ENCODE assay signal across 19 cellular contexts in the genomic region with DNA sequence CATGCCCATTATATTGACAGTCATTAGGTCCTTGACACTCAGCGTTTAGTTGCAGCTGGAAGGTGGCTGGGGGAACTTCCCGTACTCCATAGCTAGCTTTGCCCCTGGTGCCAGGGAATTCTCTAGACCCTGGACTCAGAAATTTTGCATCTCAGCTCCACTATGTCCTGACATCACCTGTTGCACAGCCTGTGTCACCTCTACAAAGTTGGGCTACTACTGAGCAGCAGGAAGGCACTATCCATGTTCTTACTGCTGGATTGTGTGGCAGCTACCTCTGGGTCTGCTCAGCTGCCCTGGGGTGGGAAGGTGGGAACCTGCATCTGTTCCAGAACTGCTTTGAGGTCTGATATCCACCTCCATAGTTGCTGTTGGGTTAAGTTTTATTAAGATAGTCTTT. TPM values are rescaled to one million over a fixed set of nuclear protein-coding genes. Genes with fewer than 3 reads are reported as not detected.
"Had no signal": no experiment of that assay in that cellular context is flagged by ENCODE, and none has a peak within 500 bp of the region (broad histone marks: within the 10 kb centered on the region; RNA-seq: fewer than 3 reads in every experiment).

No MANE protein-coding gene starts in this region.

- H3K4me1 ChIP-seq: esophagus squamous epithelium, sigmoid colon had no signal

- H3K27ac ChIP-seq: esophagus squamous epithelium, gastroesophageal sphincter, sigmoid colon, skin epidermis had no signal

- DNase-seq: cerebellar nuclear complex; dermis blood vessel endothelial cell; esophagus squamous epithelium; foreskin fibroblast; glutamatergic neuron; immature natural killer cell; mesenchymal stem cell; midbrain; posterior cingulate gyrus; sigmoid colon; stimulated activated CD4-positive, alpha-beta T cell treated with anti-CD3 and anti-CD28 coated beads, Interleukin-2, amount 100 ng/mL, for 24 hours; stimulated activated CD4-positive, alpha-beta T cell treated with anti-CD3 and anti-CD28 coated beads, Interleukin-4, amount 100 ng/mL, for 4 hours; stimulated activated naive CD4-positive, alpha-beta T cell treated with Interleukin-2 at 50 U/mL for 16 hours had no signal

- ATAC-seq: gastroesophageal sphincter; natural killer cell treated with Interleukin-12 subunit alpha and Interleukin-12 subunit beta and Interleukin-15 and Interleukin-18, amount 100 ng/mL, for 72 hours had no signal

- H3K9me3 Mint-ChIP-seq: type B pancreatic cell had no signal

- H3K36me3 ChIP-seq: esophagus squamous epithelium had no signal

- H3K27me3 Mint-ChIP-seq: natural killer cell treated with Interleukin-12 subunit alpha and Interleukin-12 subunit beta and Interleukin-15 and Interleukin-18, amount 100 ng/mL, for 72 hours had no signal

- H3K4me3 ChIP-seq: esophagus squamous epithelium, gastroesophageal sphincter, lung, sigmoid colon, skin epidermis had no signal

- H3K4me1 Mint-ChIP-seq: immature natural killer cell had no signal

- H3K36me3 Mint-ChIP-seq: immature natural killer cell; natural killer cell treated with Interleukin-12 subunit alpha and Interleukin-12 subunit beta and Interleukin-15 and Interleukin-18, amount 100 ng/mL, for 72 hours; type B pancreatic cell had no signal

- H3K4me3 Mint-ChIP-seq: immature natural killer cell; natural killer cell treated with Interleukin-12 subunit alpha and Interleukin-12 subunit beta and Interleukin-15 and Interleukin-18, amount 100 ng/mL, for 72 hours; type B pancreatic cell had no signal

- H3K27me3 ChIP-seq: esophagus squamous epithelium, gastroesophageal sphincter, sigmoid colon had no signal

- H3K27ac Mint-ChIP-seq: immature natural killer cell; natural killer cell treated with Interleukin-12 subunit alpha and Interleukin-12 subunit beta and Interleukin-15 and Interleukin-18, amount 100 ng/mL, for 72 hours; type B pancreatic cell had no signal

- H3K9me3 ChIP-seq: esophagus squamous epithelium, gastroesophageal sphincter, sigmoid colon had no signal

RNA-seq across cellular contexts. Expression of a gene that starts 11.0 kb away (rescaled TPM):
- total RNA-seq: natural killer cell treated with Interleukin-12 subunit alpha and Interleukin-12 subunit beta and Interleukin-15 and Interleukin-18, amount 100 ng/mL, for 72 hours; pulmonary artery endothelial cell had no signal
